ENCODE assay signal across 8 cellular contexts in genomic region chr7:111561909-111562732, GRCh38. TPM values are rescaled to one million over a fixed set of nuclear protein-coding genes. Genes with fewer than 3 reads are reported as not detected.
DNase-seq lines count a peak whose midpoint lies in the region; ATAC-seq and TF ChIP-seq lines count a peak whose summit lies in the region.

Gene IMMP2L (minus strand): TSS chr7:111562492.

- no peaks in the 10 kb centered on the region for H3K36me3 Mint-ChIP-seq in natural killer cell
- H3K36me3 Mint-ChIP-seq in stimulated activated naive B cell treated with anti-CD40 and anti-IgM and Interleukin-4, amounts not matched to agents 10 μg/mL and 1 μg/mL and 100 μg/mL, for 72 hours = peaks cover 10 to 16% of the 10 kb centered on the region in 2 donors

- ATAC-seq in GM21723 (IDR thresholded peaks at IDR 0.05; ENCODE audit: unreplicated experiment) (peak; percentile 83), natural killer cell (peak; percentile 96 to 98 (median 96))
- peak; percentile 94 to 95 for ATAC-seq in stimulated activated naive B cell treated with anti-CD40 and anti-IgM and Interleukin-4, amounts not matched to agents 10 μg/mL and 1 μg/mL and 100 μg/mL, for 72 hours (replicated peaks)

- H3K4me3 ChIP-seq in DOHH2 (ENCODE audit: low read length) (peak within 1 kb of the TSS; percentile 89), fibroblast of lung (replicated peaks in 1 of 4; ENCODE audit: control extremely low read depth in 1 of 4, insufficient read depth in 1 of 4, low read depth in 3 of 4, low read length in 4 of 4) (peak within 1 kb of the TSS; percentile 53 to 73 (median 68))

- H3K27me3 ChIP-seq in DOHH2 (ENCODE audit: control insufficient read depth, low read length) = no peaks in the 10 kb centered on the region
- no peaks in the 10 kb centered on the region for H3K27me3 ChIP-seq in fibroblast of lung (ENCODE audit: control insufficient read depth, insufficient read depth, low read length)

- H3K27ac ChIP-seq in DOHH2 (ENCODE audit: low read depth, low read length) = peak within 1 kb of the TSS; percentile 54
- peak within 1 kb of the TSS; percentile 59 for H3K27ac ChIP-seq in fibroblast of lung (ENCODE audit: insufficient read depth, low read length)

- H4K20me1 ChIP-seq in DOHH2 (ENCODE audit: control insufficient read depth, insufficient read depth, low read depth, low read length) (no peaks in the 10 kb centered on the region), fibroblast of lung (ENCODE audit: control insufficient read depth, extremely low read depth, insufficient read depth, low read length) (no peaks in the 10 kb centered on the region)

- H3K4me1 Mint-ChIP-seq in natural killer cell = peaks cover 5 to 23% of the 10 kb centered on the region in 2 donors
- peaks cover 18 to 52% of the 10 kb centered on the region in 2 donors for H3K4me1 Mint-ChIP-seq in stimulated activated naive B cell treated with anti-CD40 and anti-IgM and Interleukin-4, amounts not matched to agents 10 μg/mL and 1 μg/mL and 100 μg/mL, for 72 hours

- H3K36me3 ChIP-seq in DOHH2 (ENCODE audit: control insufficient read depth, low read length) (peaks cover 39% of the 10 kb centered on the region), fibroblast of lung (ENCODE audit: control insufficient read depth, insufficient read depth, low read length) (no peaks in the 10 kb centered on the region)

- peak within 1 kb of the TSS; percentile 89 to 93 for H3K27ac Mint-ChIP-seq in natural killer cell
- H3K27ac Mint-ChIP-seq in stimulated activated naive B cell treated with anti-CD40 and anti-IgM and Interleukin-4, amounts not matched to agents 10 μg/mL and 1 μg/mL and 100 μg/mL, for 72 hours = peak within 1 kb of the TSS; percentile 96

- H3K4me3 Mint-ChIP-seq in natural killer cell = peak within 1 kb of the TSS; percentile 94
- peak within 1 kb of the TSS; percentile 90 to 95 for H3K4me3 Mint-ChIP-seq in stimulated activated naive B cell treated with anti-CD40 and anti-IgM and Interleukin-4, amounts not matched to agents 10 μg/mL and 1 μg/mL and 100 μg/mL, for 72 hours

- no peaks in the 10 kb centered on the region for H3K9me3 ChIP-seq in DOHH2 (ENCODE audit: control insufficient read depth, insufficient read depth, low read length)
- H3K9me3 ChIP-seq in fibroblast of lung (ENCODE audit: control insufficient read depth, insufficient read depth, low read depth, low read length) = no peaks in the 10 kb centered on the region

- intact Hi-C loops in natural killer cell (cut with micrococcal nuclease) = loop anchor here (2.0 to 10.0 kb wide), 3 partner anchors 643 to 1377 kb away; partner anchors contain the start of genes DOCK4, IFRD1 and ZNF277

- no peaks in the 10 kb centered on the region for H3K9me3 Mint-ChIP-seq in natural killer cell
- peaks cover 0 to 1% of the 10 kb centered on the region in 2 donors for H3K9me3 Mint-ChIP-seq in stimulated activated naive B cell treated with anti-CD40 and anti-IgM and Interleukin-4, amounts not matched to agents 10 μg/mL and 1 μg/mL and 100 μg/mL, for 72 hours

- no peaks in the 10 kb centered on the region for H3K9me2 ChIP-seq in DOHH2 (replicated peaks; ENCODE audit: control insufficient read depth, low read length)

- peak; percentile 77 for TF ChIP-seq CTCF in DOHH2 (IDR thresholded peaks at IDR 0.05; ENCODE audit: low read depth, low read length, poor library complexity, severe bottlenecking)
- peak; percentile 12 to 44 for TF ChIP-seq CTCF in fibroblast of lung (conservative IDR thresholded peaks at IDR 0.05 in 1 of 2, IDR thresholded peaks at IDR 0.05 in 1 of 2; ENCODE audit: low read depth in 1 of 2, low read length in 2 of 2)
- TF ChIP-seq CTCF in natural killer cell (IDR thresholded peaks at IDR 0.05) = peak; percentile 16

- no peaks in the 10 kb centered on the region for H3F3A ChIP-seq in DOHH2 (ENCODE audit: control insufficient read depth, insufficient read depth)

- H3K79me2 ChIP-seq in DOHH2 (ENCODE audit: control insufficient read depth, low read length) (peaks cover 39% of the 10 kb centered on the region), fibroblast of lung (ENCODE audit: control insufficient read depth, insufficient read depth, low read length) (no peaks in the 10 kb centered on the region)

- H3K9ac ChIP-seq in fibroblast of lung (ENCODE audit: insufficient read depth, low read length) = peak within 1 kb of the TSS; percentile 74

- peaks cover 29% of the 10 kb centered on the region for H3K4me1 ChIP-seq in DOHH2 (ENCODE audit: control insufficient read depth, low read length)
- peaks cover 5% of the 10 kb centered on the region for H3K4me1 ChIP-seq in fibroblast of lung (ENCODE audit: control insufficient read depth, extremely low read depth, insufficient read depth, low read length)

- peaks cover 11 to 23% of the 10 kb centered on the region in 2 donors for H3K27me3 Mint-ChIP-seq in natural killer cell (ENCODE audit: low read depth in 2 of 2)
- H3K27me3 Mint-ChIP-seq in stimulated activated naive B cell treated with anti-CD40 and anti-IgM and Interleukin-4, amounts not matched to agents 10 μg/mL and 1 μg/mL and 100 μg/mL, for 72 hours = peaks cover 1 to 7% of the 10 kb centered on the region in 2 donors

- H3K4me2 ChIP-seq in DOHH2 (ENCODE audit: low read length) = peak within 1 kb of the TSS; percentile 96
- H3K4me2 ChIP-seq in fibroblast of lung (ENCODE audit: extremely low read depth, insufficient read depth, low read length) = peak within 1 kb of the TSS; percentile 97

- peak; percentile 44 for DNase-seq in KG1 (lab: John Stamatoyannopoulos, UW)
- DNase-seq in RKO (ENCODE audit: low spot score) = peak; percentile 92
- DNase-seq in activated T-helper 1 cell treated with anti-CD3 and anti-CD28 coated beads, Interleukin-2, amount 50 U/mL, for 16 hours (ENCODE audit: low read depth in 1 of 2, low spot score in 1 of 2) = peak; percentile 75 to 89
- DNase-seq in fibroblast of lung (ENCODE audit: low read depth in 2 of 2) = peak; percentile 78 to 81
- DNase-seq in natural killer cell = peak; percentile 95
- DNase-seq in stimulated activated naive B cell treated with anti-CD40 and anti-IgM and Interleukin-4, amounts not matched to agents 10 μg/mL and 1 μg/mL and 100 μg/mL, for 72 hours = peak; percentile 91

- peak within 1 kb of the TSS; percentile 91 for H2AFZ ChIP-seq in fibroblast of lung (ENCODE audit: low read length)

RNA-seq across cellular contexts. Expression of gene IMMP2L, which starts in this region (rescaled TPM):
- 14.4 and 14.6 TPM in 2 replicates for total RNA-seq in fibroblast of lung
- polyA plus RNA-seq in fibroblast of lung = 5.4 and 6.9 TPM in 2 replicates
- 6.5 and 7.3 TPM in 2 replicates for polyA plus RNA-seq in fibroblast of lung (2012)
- not detected in 2 replicates for polyA minus RNA-seq in fibroblast of lung (ENCODE audit: low replicate concordance)
- total RNA-seq in natural killer cell = 1 to 10 TPM; 6.9 to 9.2 (median 8.7) TPM

Comparison
In these comparisons a context has a peak if more than half of its experiments do, and no peak if none do; other contexts are left out.
1. Peak in every context shown above with its lines: DNase-seq, ATAC-seq, H3K4me3 ChIP-seq and H3K27ac ChIP-seq.
2. CTCF ChIP-seq: peak in every context shown above with its lines; median percentile 77 in DOHH2; 28 in fibroblast of lung; 16 in natural killer cell.
3. DNase-seq: peak in every context shown above with its lines; median percentile 95 in natural killer cell; 92 in RKO; 91 in stimulated activated naive B cell treated with anti-CD40 and anti-IgM and Interleukin-4, amounts not matched to agents 10 μg/mL and 1 μg/mL and 100 μg/mL, for 72 hours; 82 in activated T-helper 1 cell treated with anti-CD3 and anti-CD28 coated beads, Interleukin-2, amount 50 U/mL, for 16 hours; 80 in fibroblast of lung; 44 in KG1.